8 cellular contexts compared by ENCODE assay signal in genomic region chr1:206470692-206471414, GRCh38. TPM values are rescaled to one million over a fixed set of nuclear protein-coding genes. Genes with fewer than 3 reads are reported as not detected.
DNase-seq lines count a peak whose midpoint lies in the region; TF ChIP-seq lines count a peak whose summit lies in the region.

No MANE protein-coding gene starts in this region.

- peaks cover 21% of the 10 kb centered on the region for H3K27me3 Mint-ChIP-seq in type B pancreatic cell

- peaks cover 12% of the 10 kb centered on the region for H3K36me3 ChIP-seq in BJ (ENCODE audit: control insufficient read depth, insufficient read depth, low read length)
- H3K36me3 ChIP-seq in HUES48 (ENCODE audit: control insufficient read depth, insufficient read depth, low read length): peaks cover 2% of the 10 kb centered on the region; the same call in 1 of the 2 replicates
- H3K36me3 ChIP-seq in mucosa of stomach (ENCODE audit: control insufficient read depth, insufficient read depth, low read length): no peaks in the 10 kb centered on the region

- H3K9me3 ChIP-seq in HUES48 (ENCODE audit: control insufficient read depth, insufficient read depth, low read length) (no peaks in the 10 kb centered on the region), mucosa of stomach (ENCODE audit: control insufficient read depth, low read length) (no peaks in the 10 kb centered on the region)

- TF ChIP-seq POLR2A in GM19099 (IDR thresholded peaks at IDR 0.05; ENCODE audit: extremely low read depth, insufficient read length, low read depth): peak; percentile 70

- H3K4me3 ChIP-seq in BJ (ENCODE audit: low read depth, low read length) (peak overlapping the region; percentile 94), HUES48 (ENCODE audit: low read depth, low read length) (peak overlapping the region; percentile 58), mucosa of stomach (ENCODE audit: low read length) (peak overlapping the region; percentile 89)

- H3K9me3 Mint-ChIP-seq in type B pancreatic cell: no peaks in the 10 kb centered on the region

- POLR2A ChIA-PET in BJ (lab: Charles Lee): interaction anchor here (0.5 to 0.6 kb wide), 3 partner anchors 31 to 1963 kb away, joined by 3 to 11 read pairs (median 9); no protein-coding TSS in a partner anchor

- peaks cover 34% of the 10 kb centered on the region for H3K4me1 ChIP-seq in HUES48 (ENCODE audit: control insufficient read depth, insufficient read depth, low read length)
- H3K4me1 ChIP-seq in mucosa of stomach (ENCODE audit: control insufficient read depth, insufficient read depth, low read length): peaks cover 36% of the 10 kb centered on the region

- H3K27ac ChIP-seq in HUES48 (ENCODE audit: low read depth, low read length) (peak overlapping the region; percentile 69), VCaP (peak overlapping the region; percentile 56; the same call in 1 of the 2 replicates)

- H3K4me1 Mint-ChIP-seq in type B pancreatic cell (ENCODE audit: unreplicated experiment): peaks cover 45% of the 10 kb centered on the region

- no peak overlapping the region for H3K27ac Mint-ChIP-seq in type B pancreatic cell

- DNase-seq in BJ (ENCODE audit: low read depth) (no peak), type B pancreatic cell (ENCODE audit: extremely low spot score, unreplicated experiment) (no peak), NCI-H1930 (lab: John Stamatoyannopoulos, UW) (no peak)
- peak; percentile 28 for DNase-seq in effector CD4-positive, alpha-beta T cell

- peak overlapping the region; percentile 87 for H3K4me3 Mint-ChIP-seq in type B pancreatic cell

- CTCF ChIA-PET in BJ (lab: Yijun Ruan, JAX): interaction anchor here (0.7 to 3.7 kb wide), 11 partner anchors 9 to 193 kb away, joined by 3 to 45 read pairs (median 4); partner anchors contain the start of gene EIF2D

- TF ChIP-seq CTCF in BJ (IDR thresholded peaks at IDR 0.05; ENCODE audit: insufficient read depth, low read depth, low read length): no peak
- TF ChIP-seq CTCF in VCaP (conservative IDR thresholded peaks at IDR 0.05): no peak
- peak; percentile 16 for TF ChIP-seq CTCF in type B pancreatic cell (conservative IDR thresholded peaks at IDR 0.05)

- H3K27me3 ChIP-seq in BJ (ENCODE audit: control insufficient read depth, insufficient read depth, low read length) (no peaks in the 10 kb centered on the region), HUES48 (ENCODE audit: control insufficient read depth, insufficient read depth, low read length) (no peaks in the 10 kb centered on the region), mucosa of stomach (ENCODE audit: control insufficient read depth, insufficient read depth, low read length) (no peaks in the 10 kb centered on the region)

- peaks cover 4% of the 10 kb centered on the region for H3K36me3 Mint-ChIP-seq in type B pancreatic cell

- H3K9ac ChIP-seq in HUES48 (ENCODE audit: low read depth, low read length): no peak overlapping the region
- H3K9ac ChIP-seq in mucosa of stomach (ENCODE audit: low read length): peak overlapping the region; percentile 81

RNA-seq across cellular contexts. Expression of gene IKBKE, which starts 0.6 kb away (rescaled TPM):
- 13.0 and 23.0 TPM in 2 replicates for polyA plus RNA-seq in BJ (2011; rRNA removed)
- 18.2 and 32.1 TPM in 2 replicates for polyA minus RNA-seq in BJ (2011; rRNA and poly(A)+ RNA removed)
- 10.7 and 13.4 TPM in 2 replicates for total RNA-seq in type B pancreatic cell (ENCODE audit: low replicate concordance)

RNA-seq across cellular contexts. Expression of gene RASSF5, which starts 36.5 kb away (rescaled TPM):
- 1.2 and 2.1 TPM in 2 replicates for polyA plus RNA-seq in BJ (2011; rRNA removed)
- polyA minus RNA-seq in BJ (2011; rRNA and poly(A)+ RNA removed): 1.6 and 2.0 TPM in 2 replicates
- total RNA-seq in type B pancreatic cell (ENCODE audit: low replicate concordance): 3.8 and 5.9 TPM in 2 replicates
